ENCODE assay signal across 1 cellular context in genomic region chr10:72690071-72690755, GRCh38.
TF ChIP-seq lines count a peak whose summit lies in the region.

No MANE protein-coding gene starts in this region.

TF ChIP-seq in H1, 55 proteins besides CTCF, POLR2A, EP300 and RAD21:
- TF ChIP-seq SRF (IDR thresholded peaks at IDR 0.05; ENCODE audit: low read depth, low read length) (no peak), GTF2F1 (IDR thresholded peaks at IDR 0.05; ENCODE audit: borderline replicate concordance, low read depth, low read length) (no peak), SIRT6 (IDR thresholded peaks at IDR 0.05; ENCODE audit: low read length) (no peak), KDM1A (IDR thresholded peaks at IDR 0.05; ENCODE audit: borderline replicate concordance, low read length) (no peak), CEBPB (IDR thresholded peaks at IDR 0.05; ENCODE audit: low read depth, low read length) (peak; percentile 84), ZNF274 (IDR thresholded peaks at IDR 0.05; ENCODE audit: borderline replicate concordance, extremely low read depth, low read length) (no peak), FOSL1 (IDR thresholded peaks at IDR 0.05; ENCODE audit: insufficient read depth, low read depth, low read length) (no peak)
